ENCODE assay signal across 17 cellular contexts in the genomic region with DNA sequence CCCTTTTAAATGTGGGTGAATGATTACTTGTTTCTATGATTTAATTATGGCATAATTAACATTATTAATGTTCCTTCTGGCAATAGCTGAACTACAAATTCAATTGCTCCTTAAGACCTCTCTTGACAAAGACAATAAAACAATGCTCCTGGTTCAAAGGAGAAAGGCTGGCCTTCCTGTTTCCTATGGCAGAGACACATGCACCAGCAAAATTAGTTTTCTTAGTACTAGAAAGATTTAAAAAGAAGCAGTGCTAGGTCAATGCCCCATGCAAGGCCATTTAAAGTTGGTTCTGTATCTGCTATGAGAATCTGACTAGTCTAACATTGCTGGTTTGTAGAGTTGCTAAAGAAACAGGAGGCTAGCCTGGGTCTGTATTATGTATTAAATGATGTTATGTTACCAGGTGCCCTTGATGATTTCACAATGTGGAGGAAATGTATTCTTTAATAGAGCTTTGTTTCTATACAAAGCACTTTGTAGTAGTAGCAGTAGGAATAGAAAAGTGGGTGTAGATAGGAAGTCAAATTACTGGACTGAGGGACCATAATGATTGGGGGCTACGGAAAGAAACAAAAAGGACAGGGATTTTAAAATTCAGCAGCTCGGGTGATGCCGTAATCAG. TPM values are rescaled to one million over a fixed set of nuclear protein-coding genes. Genes with fewer than 3 reads are reported as not detected.
DNase-seq lines count a peak whose midpoint lies in the region; ATAC-seq, FAIRE-seq and TF ChIP-seq lines count a peak whose summit lies in the region.
"Had no signal": no experiment of that assay in that cellular context is flagged by ENCODE, and none has a peak within 500 bp of the region (broad histone marks: within the 10 kb centered on the region; RNA-seq: fewer than 3 reads in every experiment).

No MANE protein-coding gene starts in this region.

- H3K27ac ChIP-seq in SK-N-SH (ENCODE audit: low read depth in 2 of 2, low read length in 1 of 2) (no peak overlapping the region), lower lobe of right lung (peak overlapping the region; percentile 6)
- H3K27ac ChIP-seq: 22Rv1 had no signal

- ATAC-seq in SK-N-SH treated with all-trans-retinoic acid at 6 μM for 48 hours: no peak
- ATAC-seq in left ventricle myocardium superior: peak; percentile 32
- ATAC-seq in Right ventricle myocardium inferior: no peak
- ATAC-seq in lower lobe of right lung: no peak

- no peaks in the 10 kb centered on the region for H4K20me1 ChIP-seq in SK-N-SH (ENCODE audit: insufficient read depth)

- H3K4me1 ChIP-seq in SK-N-SH (ENCODE audit: control insufficient read depth in 1 of 2, insufficient read depth in 2 of 2, low read depth in 1 of 2, low read length in 1 of 2) (no peaks in the 10 kb centered on the region; a peak in 1 of 4 replicates), lower lobe of right lung (no peaks in the 10 kb centered on the region)
- H3K4me1 ChIP-seq: Caco-2 had no signal

- H3K9me3 ChIP-seq in SK-N-SH (no peaks in the 10 kb centered on the region), lower lobe of right lung (no peaks in the 10 kb centered on the region)
- H3K9me3 ChIP-seq: Caco-2, HAP-1 had no signal

- no peaks in the 10 kb centered on the region for H3K9me2 ChIP-seq in SK-N-SH

- TF ChIP-seq CTCF in SK-N-SH (IDR thresholded peaks at IDR 0.05): no peak
- no peak for TF ChIP-seq CTCF in lower lobe of right lung (IDR thresholded peaks at IDR 0.05)

- no peak for TF ChIP-seq RAD21 in SK-N-SH (IDR thresholded peaks at IDR 0.05; ENCODE audit: low read length)

- DNase-seq in SK-N-SH (no peak), left ventricle myocardium superior (no peak), Right ventricle myocardium inferior (ENCODE audit: missing footprints) (no peak), lower lobe of right lung (no peak), NCI-H1436 treated with DMSO at 0.1 percent for 48 hours (lab: John Stamatoyannopoulos, UW) (no peak), C1 segment of cervical spinal cord (lab: John Stamatoyannopoulos, UW) (no peak), GM12891 (ENCODE audit: insufficient read length, low spot score) (no peak)
- DNase-seq: Caco-2; CD8-positive, alpha-beta memory T cell; DND-41; GDM1 had no signal

- H3K79me2 ChIP-seq in SK-N-SH (ENCODE audit: insufficient read depth): no peaks in the 10 kb centered on the region

- H3K27me3 ChIP-seq in SK-N-SH (ENCODE audit: insufficient read depth) (no peaks in the 10 kb centered on the region; the same call in 1 of the 2 replicates), lower lobe of right lung (ENCODE audit: low read depth) (no peaks in the 10 kb centered on the region)

- H3F3A ChIP-seq in SK-N-SH (replicated peaks; ENCODE audit: insufficient read depth): peaks cover under 1% of the 10 kb centered on the region

- no peak overlapping the region for H3K9ac ChIP-seq in SK-N-SH

- intact Hi-C loops in left ventricle myocardium superior (cut with micrococcal nuclease): no loop called here
- intact Hi-C loops in Right ventricle myocardium inferior (cut with DNase I): no loop called here
- intact Hi-C loops in lower lobe of right lung (cut with DNase I): no loop called here

- H2AFZ ChIP-seq in SK-N-SH (ENCODE audit: low read depth): no peak overlapping the region

- CTCF ChIA-PET in SK-N-SH (lab: Yijun Ruan, JAX): interaction anchor here (2.4 to 2.6 kb wide), 2 partner anchors 13 to 64 kb away, joined by 10 to 11 read pairs; no protein-coding TSS in a partner anchor

- H3K36me3 ChIP-seq in SK-N-SH (replicated peaks in 1 of 2; ENCODE audit: control insufficient read depth in 1 of 2, insufficient read depth in 2 of 2, low read length in 1 of 2) (no peaks in the 10 kb centered on the region), lower lobe of right lung (no peaks in the 10 kb centered on the region)
- H3K36me3 ChIP-seq: HAP-1 had no signal

- FAIRE-seq in GM12891 (lab: Jason Lieb, UNC): no peak
- FAIRE-seq: H1 had no signal

- POLR2A ChIA-PET in SK-N-SH (lab: Yijun Ruan, JAX): no interaction called here

- 65% methylated on average over 3 of the region's 3 CpGs for WGBS in SK-N-SH (ENCODE audit: low lambda C conversion rate)

- no peak overlapping the region for H3K4me2 ChIP-seq in SK-N-SH

- TF ChIP-seq EP300 in SK-N-SH (IDR thresholded peaks at IDR 0.05; ENCODE audit: borderline replicate concordance in 1 of 2, low read depth in 1 of 2, low read length in 1 of 2): no peak

- TF ChIP-seq POLR2A in GM12891 (IDR thresholded peaks at IDR 0.05; ENCODE audit: low read depth, low read length): no peak

- H3K4me3 ChIP-seq in SK-N-SH (ENCODE audit: low read depth in 2 of 2, low read length in 1 of 2) (no peak overlapping the region), lower lobe of right lung (no peak overlapping the region)
- H3K4me3 ChIP-seq: HAP-1 had no signal

TF ChIP-seq in SK-N-SH treated with all-trans-retinoic acid at 6 μM for 48 hours, 23 proteins besides CTCF, POLR2A, EP300 and RAD21:
- TF ChIP-seq ZC3H10 (CRISPR knock-in tag; IDR thresholded peaks at IDR 0.05) (peak; percentile 94; the same call in 1 of the 2 replicates), BACH2 (CRISPR knock-in tag; IDR thresholded peaks at IDR 0.05; ENCODE audit: borderline replicate concordance) (no peak)

TF ChIP-seq in SK-N-SH, 30 proteins besides CTCF, POLR2A, EP300 and RAD21 (continues in another document):
- TF ChIP-seq NFIC (IDR thresholded peaks at IDR 0.05; ENCODE audit: borderline replicate concordance): no peak
- TF ChIP-seq, protein P1, sequence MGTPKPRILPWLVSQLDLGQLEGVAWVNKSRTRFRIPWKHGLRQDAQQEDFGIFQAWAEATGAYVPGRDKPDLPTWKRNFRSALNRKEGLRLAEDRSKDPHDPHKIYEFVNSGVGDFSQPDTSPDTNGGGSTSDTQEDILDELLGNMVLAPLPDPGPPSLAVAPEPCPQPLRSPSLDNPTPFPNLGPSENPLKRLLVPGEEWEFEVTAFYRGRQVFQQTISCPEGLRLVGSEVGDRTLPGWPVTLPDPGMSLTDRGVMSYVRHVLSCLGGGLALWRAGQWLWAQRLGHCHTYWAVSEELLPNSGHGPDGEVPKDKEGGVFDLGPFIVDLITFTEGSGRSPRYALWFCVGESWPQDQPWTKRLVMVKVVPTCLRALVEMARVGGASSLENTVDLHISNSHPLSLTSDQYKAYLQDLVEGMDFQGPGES (IDR thresholded peaks at IDR 0.05; ENCODE audit: low read depth, low read length): no peak
- TF ChIP-seq, protein P2, sequence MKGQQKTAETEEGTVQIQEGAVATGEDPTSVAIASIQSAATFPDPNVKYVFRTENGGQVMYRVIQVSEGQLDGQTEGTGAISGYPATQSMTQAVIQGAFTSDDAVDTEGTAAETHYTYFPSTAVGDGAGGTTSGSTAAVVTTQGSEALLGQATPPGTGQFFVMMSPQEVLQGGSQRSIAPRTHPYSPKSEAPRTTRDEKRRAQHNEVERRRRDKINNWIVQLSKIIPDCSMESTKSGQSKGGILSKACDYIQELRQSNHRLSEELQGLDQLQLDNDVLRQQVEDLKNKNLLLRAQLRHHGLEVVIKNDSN (IDR thresholded peaks at IDR 0.05; ENCODE audit: borderline replicate concordance, low read depth): no peak
- TF ChIP-seq, protein P3, sequence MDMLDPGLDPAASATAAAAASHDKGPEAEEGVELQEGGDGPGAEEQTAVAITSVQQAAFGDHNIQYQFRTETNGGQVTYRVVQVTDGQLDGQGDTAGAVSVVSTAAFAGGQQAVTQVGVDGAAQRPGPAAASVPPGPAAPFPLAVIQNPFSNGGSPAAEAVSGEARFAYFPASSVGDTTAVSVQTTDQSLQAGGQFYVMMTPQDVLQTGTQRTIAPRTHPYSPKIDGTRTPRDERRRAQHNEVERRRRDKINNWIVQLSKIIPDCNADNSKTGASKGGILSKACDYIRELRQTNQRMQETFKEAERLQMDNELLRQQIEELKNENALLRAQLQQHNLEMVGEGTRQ (IDR thresholded peaks at IDR 0.05; ENCODE audit: borderline replicate concordance, low read depth, low read length): no peak
- TF ChIP-seq TAF1 (IDR thresholded peaks at IDR 0.05; ENCODE audit: borderline replicate concordance, low read depth, low read length): no peak
- no peak for TF ChIP-seq RCOR1 (IDR thresholded peaks at IDR 0.05; ENCODE audit: low read length)

TF ChIP-seq in GM12891, 5 proteins besides CTCF, POLR2A, EP300 and RAD21:
- TF ChIP-seq PAX5 (IDR thresholded peaks at IDR 0.05; ENCODE audit: insufficient read depth, low read length, severe bottlenecking): no peak
- TF ChIP-seq SPI1 (IDR thresholded peaks at IDR 0.05; ENCODE audit: low read depth, low read length): no peak
- TF ChIP-seq POU2F2 (IDR thresholded peaks at IDR 0.05; ENCODE audit: low read depth, low read length): no peak
- no peak for TF ChIP-seq TAF1 (IDR thresholded peaks at IDR 0.05; ENCODE audit: low read depth, low read length)
- TF ChIP-seq POLR2AphosphoS5 (IDR thresholded peaks at IDR 0.05; ENCODE audit: low read depth, low read length): no peak

RNA-seq across cellular contexts. Expression of a gene that starts 38.8 kb away (rescaled TPM):
- 0.59 and 0.62 TPM in 2 replicates for polyA plus RNA-seq in SK-N-SH (2012; rRNA removed)
- 0.33 and 0.43 TPM in 2 replicates for polyA plus RNA-seq in SK-N-SH (2012; cell fraction: cytosol; rRNA removed)
- polyA plus RNA-seq in SK-N-SH (2012; cell fraction: nucleus; rRNA removed): 0.42 and 0.54 TPM in 2 replicates
- total RNA-seq in left ventricle myocardium superior (72.1 TPM), Right ventricle myocardium inferior (84.8 TPM), lower lobe of right lung (44.6 TPM)
- polyA plus RNA-seq in GM12891 (2012; ENCODE audit: low read depth, missing spikeins): not detected
- total RNA-seq: A673; Caco-2; CD8-positive, alpha-beta memory T cell; HT-29 had no signal
- polyA plus RNA-seq: CD8-positive, alpha-beta memory T cell had no signal
